In genomic region chr20:49775229-49775693, GRCh38 we compare ENCODE assay signal across 8 cellular contexts. TPM values are rescaled to one million over a fixed set of nuclear protein-coding genes. Genes with fewer than 3 reads are reported as not detected.
DNase-seq lines count a peak whose midpoint lies in the region; ATAC-seq and TF ChIP-seq lines count a peak whose summit lies in the region.

No MANE protein-coding gene starts in this region.

- TF ChIP-seq CTCF in sigmoid colon (IDR thresholded peaks at IDR 0.05): no peak

- peaks cover 0 to 6% (median 3%) of the 10 kb centered on the region in 4 donors for H3K4me1 ChIP-seq in sigmoid colon

- peak overlapping the region in 3 of 4 donors; percentile 2 to 43 (median 17) for H3K27ac ChIP-seq in sigmoid colon

- DNase-seq in HCEC 1CT (peak; percentile 85), SHP77 (lab: John Stamatoyannopoulos, UW) (peak; percentile 78 to 89), Right ventricle myocardium superior (peak; percentile 56), sigmoid colon (peak; percentile 72), globus pallidus (ENCODE audit: low spot score) (no peak), NCI-H187 treated with DMSO at 0.1 percent for 48 hours (lab: John Stamatoyannopoulos, UW) (no peak)
- no peak for DNase-seq in stimulated activated CD4-positive, alpha-beta T cell treated with anti-CD3 and anti-CD28 coated beads, Interleukin-2, amount 100 ng/mL, for 48 hours

- WGBS in sigmoid colon, 2 donors: 15 to 75% methylated on average over 5 of the region's 5 CpGs

- no peaks in the 10 kb centered on the region for H3K27me3 ChIP-seq in sigmoid colon

- intact Hi-C loops in Right ventricle myocardium superior (cut with DNase I) (no loop called here), sigmoid colon (cut with DNase I) (no loop called here)

- H3K36me3 ChIP-seq in sigmoid colon: no peaks in the 10 kb centered on the region

- no peaks in the 10 kb centered on the region for H3K9me3 ChIP-seq in sigmoid colon

- H3K4me3 ChIP-seq in sigmoid colon: no peak overlapping the region

- no peak for TF ChIP-seq EP300 in sigmoid colon (IDR thresholded peaks at IDR 0.05)

- peak; percentile 41 for ATAC-seq in Right ventricle myocardium superior (ENCODE audit: poor library complexity)
- no peak for ATAC-seq in GM18873 (IDR thresholded peaks at IDR 0.05; ENCODE audit: low FRiP score, unreplicated experiment)

- TF ChIP-seq POLR2A in sigmoid colon (IDR thresholded peaks at IDR 0.05): no peak

RNA-seq across cellular contexts. Expression of gene SLC9A8, which starts 37.4 kb away (rescaled TPM):
- total RNA-seq in Right ventricle myocardium superior (5.1 TPM), sigmoid colon (1 to 10 TPM; 4.9 to 8.7 (median 6.0) TPM)
- 10 to 100 TPM in 1 of 3 donors, 1 to 10 TPM in 2; 1.8 to 14.7 (median 2.4) TPM for polyA plus RNA-seq in sigmoid colon

Comparison
In these comparisons a context has a peak if more than half of its experiments do, and no peak if none do; other contexts are left out.
1. DNase-seq: peak in HCEC 1CT (single experiment), SHP77 (2 of 2), Right ventricle myocardium superior (single experiment) and sigmoid colon (single experiment); none in stimulated activated CD4-positive, alpha-beta T cell treated with anti-CD3 and anti-CD28 coated beads, Interleukin-2, amount 100 ng/mL, for 48 hours (0 of 2), globus pallidus (single experiment) and NCI-H187 treated with DMSO at 0.1 percent for 48 hours (single experiment).